Comparison of ENCODE assay signal across 20 cellular contexts in genomic region chr7:43163885-43164284, GRCh38. TPM values are rescaled to one million over a fixed set of nuclear protein-coding genes. Genes with fewer than 3 reads are reported as not detected.
DNase-seq lines count a peak whose midpoint lies in the region; ATAC-seq and TF ChIP-seq lines count a peak whose summit lies in the region.
"Had no signal": no experiment of that assay in that cellular context is flagged by ENCODE, and none has a peak within 500 bp of the region (broad histone marks: within the 10 kb centered on the region; RNA-seq: fewer than 3 reads in every experiment).

No MANE protein-coding gene starts in this region.

- dilution Hi-C loops in IMR-90 (cut with HindIII; ENCODE audit: low sequenced_read_pairs, unreplicated experiment), result no loop called here

- peaks cover 0 to 4% (median 0%) of the 10 kb centered on the region in 11 experiments; a peak in 5 of 22 replicates for H4K20me1 ChIP-seq in BLaER1 treated with 17β-estradiol and CSF1 and Interleukin-3, amounts not matched to agents 10 nM and 100 nM
- no peaks in the 10 kb centered on the region for H4K20me1 ChIP-seq in IMR-90 (ENCODE audit: insufficient read depth, low read length)

- TF ChIP-seq POLR2A in IMR-90 (IDR thresholded peaks at IDR 0.05; ENCODE audit: low read depth, low read length) (no peak), esophagus muscularis mucosa (IDR thresholded peaks at IDR 0.05; ENCODE audit: low read depth) (no peak), testis (IDR thresholded peaks at IDR 0.05) (no peak)

- no peaks in the 10 kb centered on the region for H3K27me3 ChIP-seq in BLaER1 treated with 17β-estradiol and CSF1 and Interleukin-3, amounts not matched to agents 10 nM and 100 nM
- H3K27me3 ChIP-seq in IMR-90 (ENCODE audit: control insufficient read depth, insufficient read depth, low read length) (peaks cover 2% of the 10 kb centered on the region), adipocyte (replicated peaks; ENCODE audit: control insufficient read depth, insufficient read depth, low read length) (no peaks in the 10 kb centered on the region), esophagus muscularis mucosa (no peaks in the 10 kb centered on the region), testis (no peaks in the 10 kb centered on the region)

- no peak overlapping the region for H4K5ac ChIP-seq in IMR-90 (ENCODE audit: low read depth, low read length)

- H2AK5ac ChIP-seq in IMR-90 (ENCODE audit: low read depth, low read length), result peak overlapping the region; percentile 67; the same call in 1 of the 2 replicates

- peaks cover 16 to 41% (median 26%) of the 10 kb centered on the region in 10 experiments for H3K4me1 ChIP-seq in BLaER1 treated with 17β-estradiol and CSF1 and Interleukin-3, amounts not matched to agents 10 nM and 100 nM
- peaks cover 3% of the 10 kb centered on the region; the same call in 1 of the 2 replicates for H3K4me1 ChIP-seq in IMR-90 (ENCODE audit: control insufficient read depth, insufficient read depth, low read length)
- peaks cover 30% of the 10 kb centered on the region for H3K4me1 ChIP-seq in adipocyte (ENCODE audit: control insufficient read depth, insufficient read depth, low read length)
- peaks cover 0 to 9% (median 7%) of the 10 kb centered on the region in 4 donors for H3K4me1 ChIP-seq in esophagus muscularis mucosa
- H3K4me1 ChIP-seq in testis, result no peaks in the 10 kb centered on the region

- no peak overlapping the region for H4K8ac ChIP-seq in IMR-90 (ENCODE audit: low read depth in 2 of 2, low read length in 2 of 2)

- no peak overlapping the region for H2BK15ac ChIP-seq in IMR-90 (ENCODE audit: low read depth, low read length)

- peak overlapping the region; percentile 33 for H2AFZ ChIP-seq in IMR-90 (replicated peaks; ENCODE audit: low read length, poor library complexity)

- H2BK5ac ChIP-seq in IMR-90 (ENCODE audit: low read depth, low read length, poor library complexity, severe bottlenecking), result no peak overlapping the region

- intact Hi-C loops in IMR-90 (cut with micrococcal nuclease) (no loop called here), esophagus muscularis mucosa (cut with DNase I) (no loop called here), testis (cut with DNase I; ENCODE audit: low total_unique reads) (no loop called here)

- H2AK9ac ChIP-seq in IMR-90 (replicated peaks; ENCODE audit: low read depth, low read length, poor library complexity), result no peak overlapping the region

- TF ChIP-seq CTCF in IMR-90 (conservative IDR thresholded peaks at IDR 0.05; ENCODE audit: low read depth, low read length) (no peak), esophagus muscularis mucosa (IDR thresholded peaks at IDR 0.05) (no peak), testis (IDR thresholded peaks at IDR 0.05) (no peak)

- no peak overlapping the region for H3K18ac ChIP-seq in IMR-90 (ENCODE audit: low read depth, low read length)

- no peak for DNase-seq in IMR-90
- DNase-seq in adipocyte (ENCODE audit: low read depth), result no peak
- peak; percentile 57 for DNase-seq in esophagus muscularis mucosa (ENCODE audit: extremely low spot score)
- no peak for DNase-seq in activated CD4-positive, alpha-beta T cell treated with anti-CD3 and anti-CD28 coated beads, Interleukin-2, amount 50 U/mL, for 1 hour
- DNase-seq in NCI-H2196 (lab: John Stamatoyannopoulos, UW; ENCODE audit: unreplicated experiment), result no peak
- DNase-seq in testis, result no peak
- DNase-seq: CD4-positive, alpha-beta T cell; GDM1; HCEC 1CT; Karpas-422; MV-4-11; NCI-H1105; NCI-H1436 treated with DMSO at 0.1 percent for 48 hours; NCI-H187 treated with DMSO at 0.1 percent for 48 hours; NCI-H446 treated with DMSO at 0.1 percent for 48 hours; NCI-H526; NCI-H82; OCI-M1 had no signal

- peak overlapping the region in 3 of 11 experiments; percentile 39 to 53 (median 41); a peak in 3 of 22 replicates for H3K27ac ChIP-seq in BLaER1 treated with 17β-estradiol and CSF1 and Interleukin-3, amounts not matched to agents 10 nM and 100 nM
- no peak overlapping the region for H3K27ac ChIP-seq in IMR-90 (ENCODE audit: insufficient read depth, low read length)
- H3K27ac ChIP-seq in esophagus muscularis mucosa (replicated peaks in 1 of 4), result no peak overlapping the region
- H3K27ac ChIP-seq in testis, result no peak overlapping the region
- H3K27ac ChIP-seq: HL-60 had no signal

- TF ChIP-seq EP300 in esophagus muscularis mucosa (IDR thresholded peaks at IDR 0.05), result no peak

- peak overlapping the region; percentile 27 for H2BK120ac ChIP-seq in IMR-90 (ENCODE audit: low read depth, low read length)

- H3K79me1 ChIP-seq in IMR-90 (ENCODE audit: low read depth in 1 of 2, low read length in 2 of 2), result no peaks in the 10 kb centered on the region

- in situ Hi-C loops in IMR-90 (cut with MboI; ENCODE audit: low sequenced_read_pairs), result no loop called here

- H3K9ac ChIP-seq in BLaER1 treated with 17β-estradiol and CSF1 and Interleukin-3, amounts not matched to agents 10 nM and 100 nM, result no peak overlapping the region
- no peak overlapping the region for H3K9ac ChIP-seq in IMR-90 (ENCODE audit: low read depth, low read length)
- H3K9ac ChIP-seq in adipocyte (ENCODE audit: low read length), result peak overlapping the region; percentile 63

- no peak overlapping the region for H4K91ac ChIP-seq in IMR-90 (ENCODE audit: insufficient read depth, low read depth, low read length)

- BruUV-seq in IMR-90 (replicated peaks; lab: Mats Ljungman, UMichigan), result no TSS peak

- H3K56ac ChIP-seq in IMR-90 (ENCODE audit: extremely low read depth, insufficient read depth, low read length), result no peak overlapping the region

- no peak for ATAC-seq in IMR-90 (ENCODE audit: low read depth)

- no peak for TF ChIP-seq RAD21 in IMR-90 (IDR thresholded peaks at IDR 0.05; ENCODE audit: low read length)

- peak overlapping the region; percentile 29; the same call in 1 of the 2 replicates for H3K4ac ChIP-seq in IMR-90 (ENCODE audit: low read depth, low read length)

- H3K14ac ChIP-seq in IMR-90 (replicated peaks; ENCODE audit: low read depth, low read length), result no peak overlapping the region

- H2BK20ac ChIP-seq in IMR-90 (ENCODE audit: low read depth, low read length), result peak overlapping the region; percentile 23; the same call in 1 of the 2 replicates

- peak overlapping the region; percentile 28 to 88 (median 75); a peak in 18 of 22 replicates for H3K4me2 ChIP-seq in BLaER1 treated with 17β-estradiol and CSF1 and Interleukin-3, amounts not matched to agents 10 nM and 100 nM
- no peak overlapping the region for H3K4me2 ChIP-seq in IMR-90 (ENCODE audit: low read depth, low read length)

- CTCF ChIA-PET in IMR-90 (lab: Yijun Ruan, JAX), result no interaction called here

- H3K9me1 ChIP-seq in IMR-90 (ENCODE audit: insufficient read depth, low read length), result peaks cover 3% of the 10 kb centered on the region; the same call in 1 of the 2 replicates

- H3K36me3 ChIP-seq in BLaER1 treated with 17β-estradiol and CSF1 and Interleukin-3, amounts not matched to agents 10 nM and 100 nM, result peaks cover 0 to 7% (median 0%) of the 10 kb centered on the region in 11 experiments; a peak in 1 of 22 replicates
- no peaks in the 10 kb centered on the region for H3K36me3 ChIP-seq in IMR-90 (ENCODE audit: control insufficient read depth, insufficient read depth, low read length)
- no peaks in the 10 kb centered on the region for H3K36me3 ChIP-seq in adipocyte (ENCODE audit: control insufficient read depth, insufficient read depth, low read length, severe bottlenecking)
- no peaks in the 10 kb centered on the region for H3K36me3 ChIP-seq in esophagus muscularis mucosa
- H3K36me3 ChIP-seq in testis (ENCODE audit: low read depth, missing control alignments), result no peaks in the 10 kb centered on the region

- POLR2A ChIA-PET in IMR-90 (lab: Charles Lee; ENCODE audit: unreplicated experiment), result no interaction called here

- H3K4me3 ChIP-seq in BLaER1 treated with 17β-estradiol and CSF1 and Interleukin-3, amounts not matched to agents 10 nM and 100 nM, result no peak overlapping the region
- H3K4me3 ChIP-seq in IMR-90 (ENCODE audit: insufficient read depth, low read depth, low read length), result no peak overlapping the region
- H3K4me3 ChIP-seq in adipocyte (ENCODE audit: low read length), result no peak overlapping the region
- H3K4me3 ChIP-seq in esophagus muscularis mucosa, result no peak overlapping the region
- no peak overlapping the region for H3K4me3 ChIP-seq in testis

- H3K9me3 ChIP-seq in BLaER1 treated with 17β-estradiol and CSF1 and Interleukin-3, amounts not matched to agents 10 nM and 100 nM (replicated peaks in 1 of 11), result peaks cover 0 to 13% (median 0%) of the 10 kb centered on the region in 11 experiments; a peak in 1 of 22 replicates
- H3K9me3 ChIP-seq in IMR-90 (ENCODE audit: control insufficient read depth, insufficient read depth, low read length) (no peaks in the 10 kb centered on the region), adipocyte (ENCODE audit: control insufficient read depth, low read length) (no peaks in the 10 kb centered on the region), esophagus muscularis mucosa (no peaks in the 10 kb centered on the region), testis (no peaks in the 10 kb centered on the region)

- H3K23ac ChIP-seq in IMR-90 (ENCODE audit: low read depth, low read length), result no peak overlapping the region

- no CpG with 5 or more reads among the region's 3 CpGs for WGBS in IMR-90 (ENCODE audit: extremely low coverage in 2 of 2, insufficient read length in 1 of 2), 2 experiments
- WGBS in esophagus muscularis mucosa, result 90% methylated on average over 3 of the region's 3 CpGs
- WGBS in testis, 2 donors, result 92 to 95% methylated on average over 3 of the region's 3 CpGs

TF ChIP-seq in IMR-90, 13 proteins besides CTCF, POLR2A, EP300 and RAD21 (continues in another document):
- TF ChIP-seq MAZ (IDR thresholded peaks at IDR 0.05; ENCODE audit: borderline replicate concordance, low read depth, low read length), result no peak
- no peak for TF ChIP-seq SMC3 (IDR thresholded peaks at IDR 0.05; ENCODE audit: low read depth, low read length)
- no peak for TF ChIP-seq RFX5 (IDR thresholded peaks at IDR 0.05; ENCODE audit: low read depth, low read length)
- no peak for TF ChIP-seq CEBPB (IDR thresholded peaks at IDR 0.05; ENCODE audit: low read depth, low read length)
- TF ChIP-seq NFE2L2 (IDR thresholded peaks at IDR 0.05; ENCODE audit: low read depth, low read length), result no peak
- TF ChIP-seq, protein P1, sequence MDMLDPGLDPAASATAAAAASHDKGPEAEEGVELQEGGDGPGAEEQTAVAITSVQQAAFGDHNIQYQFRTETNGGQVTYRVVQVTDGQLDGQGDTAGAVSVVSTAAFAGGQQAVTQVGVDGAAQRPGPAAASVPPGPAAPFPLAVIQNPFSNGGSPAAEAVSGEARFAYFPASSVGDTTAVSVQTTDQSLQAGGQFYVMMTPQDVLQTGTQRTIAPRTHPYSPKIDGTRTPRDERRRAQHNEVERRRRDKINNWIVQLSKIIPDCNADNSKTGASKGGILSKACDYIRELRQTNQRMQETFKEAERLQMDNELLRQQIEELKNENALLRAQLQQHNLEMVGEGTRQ (IDR thresholded peaks at IDR 0.05; ENCODE audit: low read depth, low read length), result no peak

RNA-seq across cellular contexts. Expression of gene HECW1, which starts 51.4 kb away (rescaled TPM):
- total RNA-seq in IMR-90 (2012; rRNA removed), result 1.1 and 1.3 TPM in 2 replicates
- 0.56 and 0.95 TPM in 2 replicates for polyA plus RNA-seq in IMR-90 (2012; rRNA removed)
- 0.28 and 0.78 TPM in 2 replicates for polyA plus RNA-seq in IMR-90 (2012; cell fraction: cytosol; rRNA removed)
- polyA plus RNA-seq in IMR-90 (2012; cell fraction: nucleus; rRNA removed; ENCODE audit: low replicate concordance), result 0.63 and 1.1 TPM in 2 replicates
- total RNA-seq in esophagus muscularis mucosa, result under 1 TPM; 0.06 to 0.99 (median 0.27) TPM
- total RNA-seq in testis, result 1 to 10 TPM; 3.2 to 5.0 TPM
- 14.5 TPM for polyA plus RNA-seq in testis (ENCODE audit: insufficient read depth, low read depth, low replicate concordance)
- total RNA-seq: CD4-positive, alpha-beta T cell had no signal
